13 cellular contexts compared by ENCODE assay signal in genomic region chr1:212260557-212261342, GRCh38. TPM values are rescaled to one million over a fixed set of nuclear protein-coding genes. Genes with fewer than 3 reads are reported as not detected.
A peak's percentile ranks its signal among the peaks of the same experiment; 100 is the strongest.
DNase-seq lines count a peak whose midpoint lies in the region; ATAC-seq and TF ChIP-seq lines count a peak whose summit lies in the region.
"Had no signal": no experiment of that assay in that cellular context is flagged by ENCODE, and none has a peak within 500 bp of the region (broad histone marks: within the 10 kb centered on the region; RNA-seq: fewer than 3 reads in every experiment).

No MANE protein-coding gene starts in this region.

- no peak overlapping the region for H3K4me3 ChIP-seq in osteoblast (ENCODE audit: insufficient read depth, low read length)

- no peak overlapping the region for H3K4me3 Mint-ChIP-seq in effector memory CD8-positive, alpha-beta T cell
- no peak overlapping the region for H3K4me3 Mint-ChIP-seq in HFFc6

- H3K27me3 ChIP-seq in osteoblast (ENCODE audit: insufficient read depth, low read length) = no peaks in the 10 kb centered on the region

- no peaks in the 10 kb centered on the region for H3K9me3 ChIP-seq in osteoblast (ENCODE audit: low read depth, low read length)

- H3K4me1 ChIP-seq in osteoblast (ENCODE audit: insufficient read depth, low read length) = no peaks in the 10 kb centered on the region

- H3K79me2 ChIP-seq in osteoblast (ENCODE audit: insufficient read depth, low read length) = no peaks in the 10 kb centered on the region

- H3K4me2 ChIP-seq in osteoblast (ENCODE audit: insufficient read depth, low read length) = no peak overlapping the region

- H3K36me3 ChIP-seq in osteoblast (ENCODE audit: insufficient read depth, low read length) = no peaks in the 10 kb centered on the region

- ATAC-seq in effector memory CD8-positive, alpha-beta T cell (replicated peaks) = peak; percentile 10

- H3K27ac ChIP-seq in osteoblast (ENCODE audit: low read depth, low read length) = no peak overlapping the region

- DNase-seq in NCI-H146 (lab: John Stamatoyannopoulos, UW) = peak; percentile 2
- no peak for DNase-seq in NCI-H146 treated with DMSO at 0.1 percent for 48 hours (lab: John Stamatoyannopoulos, UW; ENCODE audit: unreplicated experiment)
- DNase-seq in NCI-H69 (lab: John Stamatoyannopoulos, UW) = peak; percentile 74
- no peak for DNase-seq in effector memory CD8-positive, alpha-beta T cell
- peak; percentile 11 for DNase-seq in osteoblast (ENCODE audit: insufficient read length, low spot score, missing footprints)
- DNase-seq in C1 segment of cervical spinal cord (lab: John Stamatoyannopoulos, UW) = no peak
- DNase-seq in NCI-H2227 treated with DMSO at 0.1 percent for 48 hours (lab: John Stamatoyannopoulos, UW) = no peak
- DNase-seq in HFFc6 = no peak
- DNase-seq: hippocampal formation; MM.1S; stimulated activated naive CD4-positive, alpha-beta T cell; T-helper 9 cell had no signal

- H3K27me3 Mint-ChIP-seq in effector memory CD8-positive, alpha-beta T cell = no peaks in the 10 kb centered on the region
- H3K27me3 Mint-ChIP-seq in HFFc6 (ENCODE audit: insufficient read depth) = peaks cover 6% of the 10 kb centered on the region

- H2AFZ ChIP-seq in osteoblast (ENCODE audit: low read length) = no peak overlapping the region

- H3K9me3 Mint-ChIP-seq in effector memory CD8-positive, alpha-beta T cell = peaks cover 0 to 6% of the 10 kb centered on the region in 2 donors
- H3K9me3 Mint-ChIP-seq in HFFc6 = no peaks in the 10 kb centered on the region
- H3K9me3 Mint-ChIP-seq: activated T-helper 2 cell treated with anti-CD3 and anti-CD28 coated beads, Interferon-gamma antibody, Interleukin-2, Interleukin-4, amounts not matched to agents 10 μg/mL and 5 μg/mL and 100 μg/mL, durations not matched to agents 14 hours and 24 hours and 36 hours had no signal

- H4K20me1 ChIP-seq in osteoblast (ENCODE audit: insufficient read depth, low read length) = no peaks in the 10 kb centered on the region

- H3K27ac Mint-ChIP-seq in effector memory CD8-positive, alpha-beta T cell = peak overlapping the region in 1 of 2 donors; percentile 4
- no peak overlapping the region for H3K27ac Mint-ChIP-seq in HFFc6
- H3K27ac Mint-ChIP-seq: activated T-helper 2 cell treated with anti-CD3 and anti-CD28 coated beads, Interferon-gamma antibody, Interleukin-2, Interleukin-4, amounts not matched to agents 10 μg/mL and 5 μg/mL and 100 μg/mL, durations not matched to agents 14 hours and 24 hours and 36 hours had no signal

- peaks cover 24 to 34% of the 10 kb centered on the region in 2 donors for H3K4me1 Mint-ChIP-seq in effector memory CD8-positive, alpha-beta T cell (ENCODE audit: low read depth in 2 of 2)
- H3K4me1 Mint-ChIP-seq in HFFc6 (ENCODE audit: low read depth) = no peaks in the 10 kb centered on the region

- TF ChIP-seq CTCF in osteoblast (IDR thresholded peaks at IDR 0.05; ENCODE audit: extremely low read depth, low read depth, low read length) (no peak), HFFc6 (IDR thresholded peaks at IDR 0.05) (no peak)

- peaks cover 7% of the 10 kb centered on the region for H3K36me3 Mint-ChIP-seq in effector memory CD8-positive, alpha-beta T cell (ENCODE audit: insufficient read depth)
- no peaks in the 10 kb centered on the region for H3K36me3 Mint-ChIP-seq in HFFc6 (ENCODE audit: low read depth)

RNA-seq across cellular contexts. Expression of gene PPP2R5A, which starts 24.5 kb away (rescaled TPM):
- 21.4 and 24.8 TPM in 2 replicates for total RNA-seq in osteoblast
- 10 to 100 TPM; 15.2 to 19.5 (median 17.8) TPM for total RNA-seq in HFFc6 (2021; fragmentation: NEBNext Ultra II Directional; extraction: Animal tissue kit (Norgen Biotek cat#: 25700))

Comparison
In these comparisons a context has a peak if more than half of its experiments do, and no peak if none do; other contexts are left out.
1. DNase-seq: peak in NCI-H146 (single experiment), NCI-H69 (single experiment) and osteoblast (single experiment); none in NCI-H146 treated with DMSO at 0.1 percent for 48 hours (single experiment), effector memory CD8-positive, alpha-beta T cell (0 of 3), C1 segment of cervical spinal cord (0 of 14), NCI-H2227 treated with DMSO at 0.1 percent for 48 hours (single experiment) and HFFc6 (single experiment).